ENCODE assay signal across 23 cellular contexts in the genomic region with DNA sequence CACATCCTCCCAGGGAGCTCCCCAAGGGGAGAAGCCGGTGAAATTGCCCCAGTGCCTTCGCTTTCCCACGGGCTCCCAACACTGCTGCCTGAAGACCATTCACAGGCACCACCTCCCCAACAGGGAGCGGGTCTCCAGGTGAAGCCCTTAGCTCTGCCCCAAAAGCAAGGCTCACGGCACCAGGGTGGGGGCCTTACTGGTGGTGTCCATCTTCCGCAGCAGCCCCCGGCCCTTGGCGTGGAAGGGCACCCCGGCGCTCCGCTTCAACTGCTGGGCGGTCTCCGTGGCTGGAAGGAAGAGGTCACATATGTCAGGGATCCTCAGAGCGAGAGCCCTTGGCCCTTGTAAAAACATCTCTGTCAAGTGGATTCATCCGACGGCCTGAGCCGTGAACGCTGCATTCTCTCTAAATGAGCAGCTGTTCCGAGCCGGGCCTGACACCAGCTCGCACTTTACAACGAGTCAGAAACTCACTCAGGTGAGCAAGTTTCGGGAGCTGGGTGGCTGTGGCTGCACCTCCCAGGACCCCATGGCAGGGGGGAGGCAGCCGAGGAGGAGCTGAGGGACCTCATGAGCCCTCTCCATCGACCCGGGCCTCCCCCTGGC. TPM values are rescaled to one million over a fixed set of nuclear protein-coding genes. Genes with fewer than 3 reads are reported as not detected.
DNase-seq lines count a peak whose midpoint lies in the region; ATAC-seq and TF ChIP-seq lines count a peak whose summit lies in the region.
"Had no signal": no experiment of that assay in that cellular context is flagged by ENCODE, and none has a peak within 500 bp of the region (broad histone marks: within the 10 kb centered on the region; RNA-seq: fewer than 3 reads in every experiment).

No MANE protein-coding gene starts in this region.

- TF ChIP-seq POLR2A in heart left ventricle (IDR thresholded peaks at IDR 0.05), result no peak

- H4K20me1 ChIP-seq in osteoblast (ENCODE audit: insufficient read depth, low read length), result peaks cover 16% of the 10 kb centered on the region

- H3K4me1 ChIP-seq in cardiac muscle cell (ENCODE audit: low read depth) (no peaks in the 10 kb centered on the region), heart left ventricle (peaks cover 0 to 14% (median 7%) of the 10 kb centered on the region in 12 donors), osteoblast (ENCODE audit: insufficient read depth, low read length) (no peaks in the 10 kb centered on the region), upper lobe of right lung (no peaks in the 10 kb centered on the region)
- H3K4me1 ChIP-seq: HAP-1, SJCRH30 had no signal

- DNase-seq in cardiac muscle cell (ENCODE audit: low read depth in 1 of 2, low spot score in 1 of 2) (no peak), heart left ventricle (no peak), coronary artery (ENCODE audit: low spot score) (peak; percentile 57), osteoblast (ENCODE audit: insufficient read length, low spot score, missing footprints) (peak; percentile 86), upper lobe of right lung (peak; percentile 52), KBM-7 (no peak), SIG-M5 (lab: John Stamatoyannopoulos, UW) (no peak)
- DNase-seq in activated CD4-positive, alpha-beta T cell treated with anti-CD3 and anti-CD28 coated beads, Interleukin-2, amount 50 U/mL, for 48 hours, result no peak
- DNase-seq: BE2C; CD4-positive, CD25-positive, alpha-beta regulatory T cell; DMS 273 treated with DMSO at 0.1 percent for 48 hours; DND-41; GM23248; KG1; NCI-H1092; NCI-H1436; NCI-H2029; NCI-H226; NCI-H510A treated with DMSO at 0.1 percent for 48 hours; NCI-H748 treated with DMSO at 0.1 percent for 48 hours; SJCRH30 had no signal

- H3K79me2 ChIP-seq in osteoblast (ENCODE audit: insufficient read depth, low read length), result peaks cover 14% of the 10 kb centered on the region

- H2AFZ ChIP-seq in osteoblast (ENCODE audit: low read length), result no peak overlapping the region
- H2AFZ ChIP-seq: GM23248 had no signal

- peak overlapping the region; percentile 48 for H3K27ac ChIP-seq in cardiac muscle cell
- no peak overlapping the region for H3K27ac ChIP-seq in heart left ventricle
- H3K27ac ChIP-seq in coronary artery, result no peak overlapping the region
- no peak overlapping the region for H3K27ac ChIP-seq in osteoblast (ENCODE audit: low read depth, low read length)
- no peak overlapping the region for H3K27ac ChIP-seq in upper lobe of right lung
- H3K27ac ChIP-seq: GM23248, SJCRH30 had no signal

- 92 to 94% (median 93%) methylated on average over 9 to 26 of the region's 26 CpGs for WGBS in heart left ventricle, 4 donors

- H3K9me3 ChIP-seq in cardiac muscle cell (ENCODE audit: low read depth), result no peaks in the 10 kb centered on the region
- no peaks in the 10 kb centered on the region for H3K9me3 ChIP-seq in heart left ventricle
- no peaks in the 10 kb centered on the region for H3K9me3 ChIP-seq in osteoblast (ENCODE audit: low read depth, low read length)
- no peaks in the 10 kb centered on the region for H3K9me3 ChIP-seq in upper lobe of right lung
- H3K9me3 ChIP-seq: BE2C, HAP-1, SJCRH30 had no signal

- TF ChIP-seq CTCF in cardiac muscle cell (IDR thresholded peaks at IDR 0.05; ENCODE audit: low read depth, low read length), result no peak
- TF ChIP-seq CTCF in heart left ventricle (IDR thresholded peaks at IDR 0.05), result no peak
- no peak for TF ChIP-seq CTCF in coronary artery (IDR thresholded peaks at IDR 0.05)
- no peak for TF ChIP-seq CTCF in osteoblast (IDR thresholded peaks at IDR 0.05; ENCODE audit: extremely low read depth, low read depth, low read length)
- no peak for TF ChIP-seq CTCF in upper lobe of right lung (IDR thresholded peaks at IDR 0.05)

- H3K4me2 ChIP-seq in osteoblast (ENCODE audit: insufficient read depth, low read length), result no peak overlapping the region

- ATAC-seq in heart left ventricle (no peak), upper lobe of right lung (no peak)
- ATAC-seq: GM12878 had no signal

- in situ Hi-C loops in KBM-7 (cut with MboI; ENCODE audit: low pct_unique_long_range_greater_than_20kb, low sequenced_read_pairs), result no loop called here

- peaks cover 31% of the 10 kb centered on the region for H3K36me3 ChIP-seq in cardiac muscle cell
- peaks cover 3 to 89% (median 86%) of the 10 kb centered on the region in 9 donors for H3K36me3 ChIP-seq in heart left ventricle
- H3K36me3 ChIP-seq in osteoblast (ENCODE audit: insufficient read depth, low read length), result peaks cover 19% of the 10 kb centered on the region
- H3K36me3 ChIP-seq in upper lobe of right lung, result peaks cover 84% of the 10 kb centered on the region

- H3K27me3 ChIP-seq in cardiac muscle cell (no peaks in the 10 kb centered on the region), heart left ventricle (no peaks in the 10 kb centered on the region), osteoblast (ENCODE audit: insufficient read depth, low read length) (no peaks in the 10 kb centered on the region), upper lobe of right lung (no peaks in the 10 kb centered on the region)
- H3K27me3 ChIP-seq: BE2C, SJCRH30 had no signal

- H3K4me3 ChIP-seq in cardiac muscle cell (no peak overlapping the region), heart left ventricle (no peak overlapping the region), coronary artery (no peak overlapping the region), osteoblast (ENCODE audit: insufficient read depth, low read length) (no peak overlapping the region), upper lobe of right lung (no peak overlapping the region)
- H3K4me3 ChIP-seq: GM12878, GM23248, HAP-1, SJCRH30 had no signal

- intact Hi-C loops in heart left ventricle (cut with DNase I) (no loop called here), upper lobe of right lung (cut with DNase I) (no loop called here)

RNA-seq across cellular contexts. Expression of a gene that starts 20.9 kb away (rescaled TPM):
- 45.9 and 71.4 TPM in 2 replicates for total RNA-seq in cardiac muscle cell
- polyA plus RNA-seq in cardiac muscle cell, result 54.4 and 69.0 TPM in 2 replicates
- total RNA-seq in heart left ventricle, result 10 to 100 TPM in 5 of 9 donors, 1 to 10 TPM in 4; 8.1 to 14.9 (median 10.3) TPM
- 10 to 100 TPM; 10.4 to 12.8 TPM for polyA plus RNA-seq in heart left ventricle
- total RNA-seq in osteoblast, result 19.2 and 19.9 TPM in 2 replicates
- 22.7 TPM for total RNA-seq in upper lobe of right lung

Comparison
In these comparisons a context has a peak if more than half of its experiments do, and no peak if none do; other contexts are left out.
1. DNase-seq: peak in coronary artery (single experiment), osteoblast (single experiment) and upper lobe of right lung (single experiment); none in cardiac muscle cell (0 of 2), heart left ventricle (0 of 5), activated CD4-positive, alpha-beta T cell treated with anti-CD3 and anti-CD28 coated beads, Interleukin-2, amount 50 U/mL, for 48 hours (0 of 2), KBM-7 (single experiment) and SIG-M5 (single experiment).